In genomic region chr19:50725218-50725931, GRCh38 we compare ENCODE assay signal across 8 cellular contexts. TPM values are rescaled to one million over a fixed set of nuclear protein-coding genes. Genes with fewer than 3 reads are reported as not detected.
DNase-seq lines count a peak whose midpoint lies in the region; ATAC-seq, FAIRE-seq and TF ChIP-seq lines count a peak whose summit lies in the region.

No MANE protein-coding gene starts in this region.

- TF ChIP-seq CTCF in GM20000 (IDR thresholded peaks at IDR 0.05; ENCODE audit: extremely low read depth, missing control alignments), result no peak

- peak; percentile 23 for DNase-seq in GM20000 (ENCODE audit: low spot score)
- DNase-seq in effector memory CD4-positive, alpha-beta T cell, result no peak
- no peak for DNase-seq in natural killer cell treated with Interleukin-12 subunit alpha and Interleukin-12 subunit beta and Interleukin-15 and Interleukin-18, amount 100 ng/mL, for 72 hours (ENCODE audit: low spot score)
- no peak for DNase-seq in effector CD4-positive, alpha-beta T cell
- no peak for DNase-seq in GM19239 (ENCODE audit: insufficient read length, low spot score)
- no peak for DNase-seq in DMS114 treated with DMSO at 0.1 percent for 48 hours (lab: John Stamatoyannopoulos, UW; ENCODE audit: unreplicated experiment)
- no peak for DNase-seq in Ammon's horn (ENCODE audit: low spot score)

- no peaks in the 10 kb centered on the region for H3K36me3 ChIP-seq in KOPT-K1 (ENCODE audit: insufficient read depth, low read length)
- no peaks in the 10 kb centered on the region for H3K36me3 ChIP-seq in effector memory CD4-positive, alpha-beta T cell (ENCODE audit: control insufficient read depth, insufficient read depth, low read length)

- no peaks in the 10 kb centered on the region for H3K36me3 Mint-ChIP-seq in natural killer cell treated with Interleukin-12 subunit alpha and Interleukin-12 subunit beta and Interleukin-15 and Interleukin-18, amount 100 ng/mL, for 72 hours

- H3K4me1 ChIP-seq in effector memory CD4-positive, alpha-beta T cell (ENCODE audit: control insufficient read depth, insufficient read depth, low read length, poor library complexity, severe bottlenecking), result peaks cover 19% of the 10 kb centered on the region

- H3K4me3 ChIP-seq in effector memory CD4-positive, alpha-beta T cell (ENCODE audit: insufficient read depth, low read depth, low read length, poor library complexity, severe bottlenecking), result peak overlapping the region; percentile 48

- H3K9me3 Mint-ChIP-seq in natural killer cell treated with Interleukin-12 subunit alpha and Interleukin-12 subunit beta and Interleukin-15 and Interleukin-18, amount 100 ng/mL, for 72 hours, result no peaks in the 10 kb centered on the region

- no peaks in the 10 kb centered on the region for H3K9me3 ChIP-seq in KOPT-K1 (ENCODE audit: insufficient read depth, low read length, poor library complexity, severe bottlenecking)
- no peaks in the 10 kb centered on the region for H3K9me3 ChIP-seq in effector memory CD4-positive, alpha-beta T cell (ENCODE audit: control insufficient read depth, low read length)

- peak overlapping the region; percentile 72 for H3K27ac ChIP-seq in KOPT-K1 (ENCODE audit: low read depth, low read length, poor library complexity, severe bottlenecking)
- H3K27ac ChIP-seq in effector memory CD4-positive, alpha-beta T cell (ENCODE audit: insufficient read depth, low read length, poor library complexity, severe bottlenecking), result no peak overlapping the region

- peaks cover 24 to 33% of the 10 kb centered on the region in 2 donors for H3K27me3 Mint-ChIP-seq in natural killer cell treated with Interleukin-12 subunit alpha and Interleukin-12 subunit beta and Interleukin-15 and Interleukin-18, amount 100 ng/mL, for 72 hours

- peak overlapping the region; percentile 39 to 58 for H3K27ac Mint-ChIP-seq in natural killer cell treated with Interleukin-12 subunit alpha and Interleukin-12 subunit beta and Interleukin-15 and Interleukin-18, amount 100 ng/mL, for 72 hours

- ATAC-seq in natural killer cell treated with Interleukin-12 subunit alpha and Interleukin-12 subunit beta and Interleukin-15 and Interleukin-18, amount 100 ng/mL, for 72 hours, result peak; percentile 68 to 70

- H3K4me1 Mint-ChIP-seq in natural killer cell treated with Interleukin-12 subunit alpha and Interleukin-12 subunit beta and Interleukin-15 and Interleukin-18, amount 100 ng/mL, for 72 hours (ENCODE audit: low read depth in 2 of 2), result peaks cover 16 to 20% of the 10 kb centered on the region in 2 donors

- peaks cover 30% of the 10 kb centered on the region for H3K27me3 ChIP-seq in effector memory CD4-positive, alpha-beta T cell (replicated peaks; ENCODE audit: control insufficient read depth, insufficient read depth, low read length, poor library complexity, severe bottlenecking)

- FAIRE-seq in GM19239 (lab: Jason Lieb, UNC), result no peak

- H3K4me3 Mint-ChIP-seq in natural killer cell treated with Interleukin-12 subunit alpha and Interleukin-12 subunit beta and Interleukin-15 and Interleukin-18, amount 100 ng/mL, for 72 hours, result peak overlapping the region; percentile 79

RNA-seq across cellular contexts. Expression of gene CLEC11A, which starts 2.2 kb away (rescaled TPM):
- total RNA-seq in natural killer cell treated with Interleukin-12 subunit alpha and Interleukin-12 subunit beta and Interleukin-15 and Interleukin-18, amount 100 ng/mL, for 72 hours, result 1 to 10 TPM; 1.1 to 1.2 TPM

RNA-seq across cellular contexts. Expression of gene SHANK1, which starts 5.8 kb away (rescaled TPM):
- total RNA-seq in natural killer cell treated with Interleukin-12 subunit alpha and Interleukin-12 subunit beta and Interleukin-15 and Interleukin-18, amount 100 ng/mL, for 72 hours, result not detected

RNA-seq across cellular contexts. Expression of gene GPR32, which starts 44.9 kb away (rescaled TPM):
- total RNA-seq in natural killer cell treated with Interleukin-12 subunit alpha and Interleukin-12 subunit beta and Interleukin-15 and Interleukin-18, amount 100 ng/mL, for 72 hours, result not detected
